In genomic region chr22:27835446-27835845, GRCh38 we compare ENCODE assay signal across 1 cellular context.
TF ChIP-seq lines count a peak whose summit lies in the region.

No MANE protein-coding gene starts in this region.

TF ChIP-seq in WTC11, 78 proteins besides CTCF, POLR2A, EP300 and RAD21 (continued from another document):
- TF ChIP-seq PRDM15 (CRISPR knock-in tag; IDR thresholded peaks at IDR 0.05), result no peak
- no peak for TF ChIP-seq GRHL2 (CRISPR knock-in tag; IDR thresholded peaks at IDR 0.05; ENCODE audit: insufficient replicate concordance, severe bottlenecking)
- TF ChIP-seq AR (CRISPR knock-in tag; IDR thresholded peaks at IDR 0.05), result no peak
- TF ChIP-seq MXD4 (CRISPR knock-in tag; IDR thresholded peaks at IDR 0.05; ENCODE audit: borderline replicate concordance), result no peak
- TF ChIP-seq RORB (CRISPR knock-in tag; IDR thresholded peaks at IDR 0.05), result no peak
- TF ChIP-seq ZSCAN18 (CRISPR knock-in tag; IDR thresholded peaks at IDR 0.05), result no peak
- no peak for TF ChIP-seq FOXP1 (CRISPR knock-in tag; IDR thresholded peaks at IDR 0.05; ENCODE audit: borderline replicate concordance)
- no peak for TF ChIP-seq ZNF423 (CRISPR knock-in tag; IDR thresholded peaks at IDR 0.05)
